Comparison of ENCODE assay signal across 8 cellular contexts in the genomic region with DNA sequence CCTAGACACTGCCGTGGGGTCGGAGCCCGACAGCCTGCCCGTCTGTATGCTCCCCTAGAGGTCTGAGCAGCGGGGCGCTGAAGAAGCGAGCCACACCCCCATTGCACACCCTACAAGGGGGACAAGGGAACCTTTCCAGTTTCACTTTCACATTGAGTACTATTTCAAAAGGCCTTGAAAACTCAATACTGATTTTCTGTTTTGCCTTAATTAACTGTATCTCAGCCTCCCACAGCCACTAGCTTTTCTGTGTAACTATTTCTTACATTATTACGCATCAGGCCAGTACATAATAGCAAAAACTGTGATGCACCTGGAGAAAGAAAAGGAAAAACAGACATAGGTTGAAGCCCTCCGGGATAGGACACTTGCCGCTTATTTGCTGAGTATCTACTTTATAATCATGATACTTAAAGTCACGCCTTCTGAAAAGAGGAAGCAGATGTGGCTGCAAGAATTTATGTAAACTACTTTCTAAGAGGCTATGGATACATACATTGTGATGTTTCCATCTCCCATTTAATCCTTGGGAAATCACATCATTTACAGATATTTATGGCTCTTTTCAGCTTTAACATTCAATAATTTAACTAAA.
DNase-seq lines count a peak whose midpoint lies in the region; ATAC-seq, FAIRE-seq and TF ChIP-seq lines count a peak whose summit lies in the region.

No MANE protein-coding gene starts in this region.

- POLR2A ChIA-PET in HEK293T (lab: Yijun Ruan, JAX) = no interaction called here

- TF ChIP-seq POLR2A in GM12891 (IDR thresholded peaks at IDR 0.05; ENCODE audit: low read depth, low read length) = no peak

- DNase-seq in GM12891 (ENCODE audit: insufficient read length, low spot score) = no peak
- peak in 3 of 5 donors; percentile 11 to 41 (median 21) for DNase-seq in T-helper 1 cell
- DNase-seq in effector CD8-positive, alpha-beta T cell (lab: John Stamatoyannopoulos, UW) = peak; percentile 12
- no peak for DNase-seq in GM20000 (ENCODE audit: low spot score)
- no peak for DNase-seq in frontal cortex (ENCODE audit: low spot score in 2 of 2)
- no peak for DNase-seq in HEK293T (ENCODE audit: extremely low spot score)

- CTCF ChIA-PET in HEK293T (lab: Yijun Ruan, JAX) = interaction anchor here (0.6 kb wide), 1 partner anchor 31 kb away, joined by 5 read pairs; no protein-coding TSS in a partner anchor

- ATAC-seq in HG03025 (IDR thresholded peaks at IDR 0.05; ENCODE audit: low FRiP score, unreplicated experiment) (peak; percentile 75), GM19035 (IDR thresholded peaks at IDR 0.05; ENCODE audit: unreplicated experiment) (no peak)

- no peak for TF ChIP-seq CTCF in GM20000 (IDR thresholded peaks at IDR 0.05; ENCODE audit: extremely low read depth, missing control alignments)

- FAIRE-seq in GM12891 (lab: Jason Lieb, UNC) (peak; percentile 43), frontal cortex (lab: Jason Lieb, UNC) (no peak)

TF ChIP-seq in GM12891, 5 proteins besides CTCF, POLR2A, EP300 and RAD21:
- no peak for TF ChIP-seq SPI1 (IDR thresholded peaks at IDR 0.05; ENCODE audit: low read depth, low read length)
- TF ChIP-seq POU2F2 (IDR thresholded peaks at IDR 0.05; ENCODE audit: low read depth, low read length) = no peak
- no peak for TF ChIP-seq TAF1 (IDR thresholded peaks at IDR 0.05; ENCODE audit: low read depth, low read length)
- no peak for TF ChIP-seq POLR2AphosphoS5 (IDR thresholded peaks at IDR 0.05; ENCODE audit: low read depth, low read length)
- TF ChIP-seq PAX5 (IDR thresholded peaks at IDR 0.05; ENCODE audit: insufficient read depth, low read length, severe bottlenecking) = no peak

TF ChIP-seq in HEK293T, 16 proteins besides CTCF, POLR2A, EP300 and RAD21:
- no peak for TF ChIP-seq BHLHE40 (IDR thresholded peaks at IDR 0.05; ENCODE audit: borderline replicate concordance)
- TF ChIP-seq NFRKB (IDR thresholded peaks at IDR 0.05) = no peak
- TF ChIP-seq FOXA1 (IDR thresholded peaks at IDR 0.05) = no peak
- no peak for TF ChIP-seq L3MBTL2 (conservative IDR thresholded peaks at IDR 0.05)

Comparison
In these comparisons a context has a peak if more than half of its experiments do, and no peak if none do; other contexts are left out.
1. DNase-seq: peak in T-helper 1 cell (3 of 5) and effector CD8-positive, alpha-beta T cell (single experiment); none in GM12891 (single experiment), GM20000 (single experiment), frontal cortex (0 of 2) and HEK293T (single experiment).